In the genomic region with DNA sequence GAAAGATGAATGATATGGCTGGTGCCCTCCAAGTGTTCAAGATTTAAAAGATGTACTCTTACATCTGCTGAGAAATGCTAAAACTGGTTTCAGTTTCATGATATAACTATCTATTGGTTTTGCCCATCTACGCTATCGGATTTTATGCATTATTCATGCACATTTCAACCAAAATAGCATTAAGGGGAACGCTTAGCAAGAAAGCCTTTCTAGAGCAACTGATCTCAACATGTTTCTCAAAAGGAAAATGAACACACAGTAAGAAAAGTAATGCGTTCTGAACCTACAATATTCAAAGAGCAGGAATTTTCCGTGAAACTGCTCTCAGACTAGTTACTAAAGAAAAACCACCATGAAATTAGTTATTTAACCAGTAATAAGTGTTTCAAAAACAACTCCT, we compare ENCODE assay signal across 12 cellular contexts.
"Had no signal": no experiment of that assay in that cellular context is flagged by ENCODE, and none has a peak within 500 bp of the region (broad histone marks: within the 10 kb centered on the region; RNA-seq: fewer than 3 reads in every experiment).

No MANE protein-coding gene starts in this region.

- H3K27me3 ChIP-seq: spleen had no signal

- H3K9me3 ChIP-seq: spleen, thoracic aorta had no signal

- DNase-seq: activated B cell treated with CpG ODN at 0.5 μM for 24 hours; activated CD4-positive, alpha-beta T cell treated with anti-CD3 and anti-CD28 coated beads, Interleukin-2, amount 50 U/mL, for 1 hour; activated naive CD4-positive, alpha-beta T cell treated with anti-CD3 and anti-CD28 coated beads, Interleukin-2, amount 10 ng/mL, durations not matched to agents 7 days and 5 days; activated T-cell treated with anti-CD3 and anti-CD28 coated beads for 4 hours; central memory CD4-positive, alpha-beta T cell; effector memory CD8-positive, alpha-beta T cell; islet precursor cell; naive thymus-derived CD4-positive, alpha-beta T cell; spleen; stimulated activated CD4-positive, alpha-beta T cell treated with anti-CD3 and anti-CD28 coated beads, Interleukin-1b, Interleukin-23, amount 100 ng/mL, for 48 hours; T-helper 17 cell had no signal

- H3K4me3 ChIP-seq: spleen, thoracic aorta had no signal

- H3K27ac ChIP-seq: thoracic aorta had no signal
